8 cellular contexts compared by ENCODE assay signal in genomic region chr2:237085261-237086221, GRCh38. TPM values are rescaled to one million over a fixed set of nuclear protein-coding genes. Genes with fewer than 3 reads are reported as not detected.
A peak's percentile ranks its signal among the peaks of the same experiment; 100 is the strongest.
DNase-seq lines count a peak whose midpoint lies in the region; ATAC-seq and TF ChIP-seq lines count a peak whose summit lies in the region.

Gene COPS8 (plus strand): TSS chr2:237085889. CDS start chr2:237085965, 76 bp downstream.

- H3K27ac ChIP-seq in C4-2B, result peak within 1 kb of the TSS; percentile 81

- peak; percentile 99 for ATAC-seq in GM19372 (IDR thresholded peaks at IDR 0.05; ENCODE audit: low read depth, unreplicated experiment)
- peak; percentile 90 for ATAC-seq in HG03558 (IDR thresholded peaks at IDR 0.05; ENCODE audit: extremely low read depth, unreplicated experiment)
- peak; percentile 98 for ATAC-seq in left lobe of liver

- peak; percentile 34 for TF ChIP-seq CTCF in C4-2B (conservative IDR thresholded peaks at IDR 0.05)

- DNase-seq in NCI-H748 treated with DMSO at 0.1 percent for 48 hours (lab: John Stamatoyannopoulos, UW) (peak; percentile 83), dedifferentiated amniotic fluid mesenchymal stem cell (ENCODE audit: extremely low spot score) (peak; percentile 88), left lobe of liver (ENCODE audit: low spot score) (peak; percentile 97)
- DNase-seq in activated CD4-positive, alpha-beta T cell treated with anti-CD3 and anti-CD28 coated beads, Interleukin-2, amount 50 U/mL, for 24 hours (ENCODE audit: low read depth in 1 of 2, low spot score in 1 of 2), result peak; percentile 78 to 87
- peak; percentile 78 for DNase-seq in stimulated activated CD4-positive, alpha-beta T cell treated with anti-CD3 and anti-CD28 coated beads, Interleukin-2, amount 100 ng/mL, for 4 hours (ENCODE audit: low read depth)

RNA-seq across cellular contexts. Expression of gene COPS8, which starts in this region (rescaled TPM):
- total RNA-seq in left lobe of liver, result 14.3 TPM

Comparison
In these comparisons a context has a peak if more than half of its experiments do, and no peak if none do; other contexts are left out.
1. Peak in every context shown above with its lines: DNase-seq, ATAC-seq and H3K27ac ChIP-seq.